ENCODE assay signal across 8 cellular contexts in genomic region chr22:38271927-38272372, GRCh38. TPM values are rescaled to one million over a fixed set of nuclear protein-coding genes. Genes with fewer than 3 reads are reported as not detected.
DNase-seq lines count a peak whose midpoint lies in the region; ATAC-seq and TF ChIP-seq lines count a peak whose summit lies in the region.

No MANE protein-coding gene starts in this region.

- peak; percentile 13 for DNase-seq in LoVo (ENCODE audit: low spot score)
- DNase-seq in adrenal gland = peak in 4 of 7 donors; percentile 45 to 73 (median 49)
- peak; percentile 45 for DNase-seq in iPS-NIHi11 (ENCODE audit: low spot score)
- DNase-seq in stimulated activated naive B cell treated with anti-CD40 and anti-IgM and Interleukin-4, amounts not matched to agents 10 μg/mL and 1 μg/mL and 100 μg/mL, for 72 hours = no peak
- no peak for DNase-seq in dedifferentiated amniotic fluid mesenchymal stem cell (ENCODE audit: extremely low spot score)
- no peak for DNase-seq in cortex of kidney (lab: John Stamatoyannopoulos, UW)

- H4K20me1 ChIP-seq in DOHH2 (ENCODE audit: control insufficient read depth, insufficient read depth, low read depth, low read length) = peaks cover 6% of the 10 kb centered on the region; the same call in 1 of the 2 replicates

- no peaks in the 10 kb centered on the region for H3K27me3 Mint-ChIP-seq in stimulated activated naive B cell treated with anti-CD40 and anti-IgM and Interleukin-4, amounts not matched to agents 10 μg/mL and 1 μg/mL and 100 μg/mL, for 72 hours

- WGBS in adrenal gland, 4 donors = 4 to 20% (median 7%) methylated on average over 4 to 7 of the region's 7 CpGs

- no peaks in the 10 kb centered on the region for H3K9me3 ChIP-seq in DOHH2 (ENCODE audit: control insufficient read depth, insufficient read depth, low read length)
- no peaks in the 10 kb centered on the region for H3K9me3 ChIP-seq in adrenal gland (replicated peaks in 1 of 3)

- no peaks in the 10 kb centered on the region for H3K9me3 Mint-ChIP-seq in stimulated activated naive B cell treated with anti-CD40 and anti-IgM and Interleukin-4, amounts not matched to agents 10 μg/mL and 1 μg/mL and 100 μg/mL, for 72 hours

- peak overlapping the region; percentile 79 for H3K4me2 ChIP-seq in DOHH2 (ENCODE audit: low read length)

- peaks cover 7% of the 10 kb centered on the region for H3K27me3 ChIP-seq in DOHH2 (ENCODE audit: control insufficient read depth, low read length)
- no peaks in the 10 kb centered on the region for H3K27me3 ChIP-seq in adrenal gland

- peak overlapping the region; percentile 75 for H3K27ac Mint-ChIP-seq in stimulated activated naive B cell treated with anti-CD40 and anti-IgM and Interleukin-4, amounts not matched to agents 10 μg/mL and 1 μg/mL and 100 μg/mL, for 72 hours

- peaks cover 32 to 63% of the 10 kb centered on the region in 2 donors for H3K4me1 Mint-ChIP-seq in stimulated activated naive B cell treated with anti-CD40 and anti-IgM and Interleukin-4, amounts not matched to agents 10 μg/mL and 1 μg/mL and 100 μg/mL, for 72 hours

- no peak for TF ChIP-seq POLR2A in adrenal gland (IDR thresholded peaks at IDR 0.05)

- no peak overlapping the region for H3K27ac ChIP-seq in DOHH2 (ENCODE audit: low read depth, low read length)
- H3K27ac ChIP-seq in adrenal gland = peak overlapping the region in 3 of 5 donors; percentile 91 to 96 (median 95)

- TF ChIP-seq CTCF in DOHH2 (IDR thresholded peaks at IDR 0.05; ENCODE audit: low read depth, low read length, poor library complexity, severe bottlenecking) (no peak), adrenal gland (IDR thresholded peaks at IDR 0.05) (no peak)

- H3K36me3 Mint-ChIP-seq in stimulated activated naive B cell treated with anti-CD40 and anti-IgM and Interleukin-4, amounts not matched to agents 10 μg/mL and 1 μg/mL and 100 μg/mL, for 72 hours = peaks cover 0 to 4% of the 10 kb centered on the region in 2 donors

- H3K4me3 Mint-ChIP-seq in stimulated activated naive B cell treated with anti-CD40 and anti-IgM and Interleukin-4, amounts not matched to agents 10 μg/mL and 1 μg/mL and 100 μg/mL, for 72 hours = peak overlapping the region; percentile 86 to 92

- intact Hi-C loops in adrenal gland (cut with DNase I) = no loop called here

- no peaks in the 10 kb centered on the region for H3F3A ChIP-seq in DOHH2 (ENCODE audit: control insufficient read depth, insufficient read depth)

- H3K4me1 ChIP-seq in DOHH2 (ENCODE audit: control insufficient read depth, low read length) (peaks cover 28% of the 10 kb centered on the region), adrenal gland (replicated peaks in 1 of 2) (peaks cover 26 to 45% of the 10 kb centered on the region in 2 donors)

- H3K79me2 ChIP-seq in DOHH2 (ENCODE audit: control insufficient read depth, low read length) = peaks cover 12% of the 10 kb centered on the region

- H3K9me2 ChIP-seq in DOHH2 (replicated peaks; ENCODE audit: control insufficient read depth, low read length) = no peaks in the 10 kb centered on the region

- H3K36me3 ChIP-seq in DOHH2 (ENCODE audit: control insufficient read depth, low read length) (no peaks in the 10 kb centered on the region), adrenal gland (replicated peaks in 1 of 2) (no peaks in the 10 kb centered on the region)

- H3K4me3 ChIP-seq in DOHH2 (ENCODE audit: low read length) (peak overlapping the region; percentile 94), adrenal gland (peak overlapping the region; percentile 71 to 100 (median 86))

- ATAC-seq in stimulated activated naive B cell treated with anti-CD40 and anti-IgM and Interleukin-4, amounts not matched to agents 10 μg/mL and 1 μg/mL and 100 μg/mL, for 72 hours (replicated peaks) = peak; percentile 1 to 11
- ATAC-seq in HG03469 (IDR thresholded peaks at IDR 0.05; ENCODE audit: unreplicated experiment) = no peak

RNA-seq across cellular contexts. Expression of gene TMEM184B, which starts 0.9 kb away (rescaled TPM):
- total RNA-seq in adrenal gland = 100 to 1,000 TPM in 1 of 8 donors, 10 to 100 TPM in 7; 35.4 to 107 (median 48.9) TPM
- polyA plus RNA-seq in adrenal gland = 10 to 100 TPM; 17.4 to 27.1 (median 23.1) TPM

RNA-seq across cellular contexts. Expression of gene CSNK1E, which starts 45.3 kb away (rescaled TPM):
- 100 to 1,000 TPM in 1 of 8 donors, 10 to 100 TPM in 7; 28.4 to 112 (median 73.7) TPM for total RNA-seq in adrenal gland
- 100 to 1,000 TPM in 1 of 3 donors, 10 to 100 TPM in 2; 49.1 to 142 (median 85.2) TPM for polyA plus RNA-seq in adrenal gland

Comparison
In these comparisons a context has a peak if more than half of its experiments do, and no peak if none do; other contexts are left out.
1. DNase-seq: peak in LoVo (single experiment), adrenal gland (4 of 7) and iPS-NIHi11 (single experiment); none in stimulated activated naive B cell treated with anti-CD40 and anti-IgM and Interleukin-4, amounts not matched to agents 10 μg/mL and 1 μg/mL and 100 μg/mL, for 72 hours (single experiment), dedifferentiated amniotic fluid mesenchymal stem cell (single experiment) and cortex of kidney (single experiment).